Comparison of ENCODE assay signal across 9 cellular contexts in the genomic region with DNA sequence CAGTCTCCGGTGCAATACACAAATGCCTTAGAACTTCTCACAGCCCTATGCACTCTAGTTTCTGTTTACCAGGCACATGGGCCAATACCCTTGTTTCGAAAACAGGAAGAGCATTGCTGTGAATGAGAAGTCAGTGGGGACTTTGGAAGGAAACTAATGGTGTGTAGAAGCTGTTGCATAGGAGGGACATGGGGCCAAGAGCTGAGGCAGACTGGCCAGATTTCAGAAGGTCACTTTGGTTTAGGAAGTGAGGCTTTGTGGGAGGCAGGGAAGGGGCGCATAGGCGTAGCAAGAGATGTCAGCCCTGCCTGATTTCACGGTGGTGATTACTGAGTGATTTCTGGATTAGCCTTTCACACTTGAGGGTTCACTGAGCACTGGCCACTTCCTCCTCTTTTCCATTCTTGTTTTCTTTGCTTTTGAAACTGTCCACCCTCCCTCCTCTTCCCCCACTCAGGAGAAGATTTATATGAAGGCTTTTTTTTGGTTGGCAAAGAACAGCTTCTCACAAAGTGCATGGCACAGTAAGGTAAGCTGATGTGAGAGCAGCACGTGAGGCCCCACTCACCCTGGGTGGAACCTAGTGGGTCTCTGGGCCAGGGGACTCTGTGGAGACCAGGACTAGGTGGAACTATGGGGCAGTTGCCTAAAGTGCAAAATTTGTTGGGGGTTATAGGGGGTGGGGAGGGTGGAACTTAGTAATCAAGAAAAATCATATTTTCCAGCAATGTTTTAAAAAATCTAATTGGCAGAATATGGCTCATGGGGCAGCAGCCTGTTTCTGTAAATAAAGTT. TPM values are rescaled to one million over a fixed set of nuclear protein-coding genes. Genes with fewer than 3 reads are reported as not detected.
DNase-seq lines count a peak whose midpoint lies in the region; ATAC-seq and TF ChIP-seq lines count a peak whose summit lies in the region.
"Had no signal": no experiment of that assay in that cellular context is flagged by ENCODE, and none has a peak within 500 bp of the region (broad histone marks: within the 10 kb centered on the region; RNA-seq: fewer than 3 reads in every experiment).

No MANE protein-coding gene starts in this region.

- no peaks in the 10 kb centered on the region for H3K4me1 ChIP-seq in neural progenitor cell

- no peaks in the 10 kb centered on the region for H3F3A ChIP-seq in neural progenitor cell (ENCODE audit: low read depth)

- H3K36me3 Mint-ChIP-seq in neural progenitor cell = no peaks in the 10 kb centered on the region
- no peaks in the 10 kb centered on the region for H3K36me3 Mint-ChIP-seq in activated T-cell treated with anti-CD3 and anti-CD28 coated beads, Interleukin-2, amount 50 U/mL, for 24 hours (ENCODE audit: low read depth)

- no peak overlapping the region for H3K4me3 ChIP-seq in neural progenitor cell

- H3K9me3 ChIP-seq in neural progenitor cell (ENCODE audit: low read depth) = no peaks in the 10 kb centered on the region

- ATAC-seq in GM19351 (IDR thresholded peaks at IDR 0.05; ENCODE audit: unreplicated experiment) (peak; percentile 74), HG03066 (IDR thresholded peaks at IDR 0.05; ENCODE audit: low read depth, unreplicated experiment) (peak; percentile 81)

- peak; percentile 17 for DNase-seq in UCSD-AML1 (lab: John Stamatoyannopoulos, UW; ENCODE audit: unreplicated experiment)
- no peak for DNase-seq in neural progenitor cell (ENCODE audit: low spot score)
- DNase-seq in DMS79 treated with DMSO at 0.1 percent for 48 hours (lab: John Stamatoyannopoulos, UW) = no peak
- no peak for DNase-seq in OCI-M2 (lab: John Stamatoyannopoulos, UW; ENCODE audit: unreplicated experiment)
- no peak for DNase-seq in activated T-cell treated with anti-CD3 and anti-CD28 coated beads, Interleukin-2, amount 50 U/mL, for 24 hours
- DNase-seq in activated CD8-positive, alpha-beta memory T cell treated with anti-CD3 and anti-CD28 coated beads for 24 hours = no peak

- H4K20me1 ChIP-seq in neural progenitor cell (ENCODE audit: low read depth) = no peaks in the 10 kb centered on the region

- H3K36me3 ChIP-seq in neural progenitor cell = no peaks in the 10 kb centered on the region

- no peak overlapping the region for H3K4me3 Mint-ChIP-seq in neural progenitor cell
- H3K4me3 Mint-ChIP-seq in activated T-cell treated with anti-CD3 and anti-CD28 coated beads, Interleukin-2, amount 50 U/mL, for 24 hours = no peak overlapping the region

- no peak overlapping the region for H2AFZ ChIP-seq in neural progenitor cell (replicated peaks)

- no peaks in the 10 kb centered on the region for H3K9me3 Mint-ChIP-seq in neural progenitor cell
- no peaks in the 10 kb centered on the region for H3K9me3 Mint-ChIP-seq in activated T-cell treated with anti-CD3 and anti-CD28 coated beads, Interleukin-2, amount 50 U/mL, for 24 hours

- no peaks in the 10 kb centered on the region for H3K79me2 ChIP-seq in neural progenitor cell (ENCODE audit: low read depth)

- no peak overlapping the region for H3K27ac ChIP-seq in neural progenitor cell

- H3K27me3 Mint-ChIP-seq in neural progenitor cell (ENCODE audit: insufficient read depth, low read depth) = peaks cover 3% of the 10 kb centered on the region
- H3K27me3 Mint-ChIP-seq in activated T-cell treated with anti-CD3 and anti-CD28 coated beads, Interleukin-2, amount 50 U/mL, for 24 hours = peaks cover 17% of the 10 kb centered on the region

- H3K4me1 Mint-ChIP-seq in neural progenitor cell = peaks cover 7% of the 10 kb centered on the region
- H3K4me1 Mint-ChIP-seq in activated T-cell treated with anti-CD3 and anti-CD28 coated beads, Interleukin-2, amount 50 U/mL, for 24 hours (ENCODE audit: low read depth) = peaks cover 6% of the 10 kb centered on the region

- H3K9ac ChIP-seq in neural progenitor cell = no peak overlapping the region

- peaks cover 100% of the 10 kb centered on the region for H3K27me3 ChIP-seq in neural progenitor cell

- H3K27ac Mint-ChIP-seq in neural progenitor cell = peak overlapping the region; percentile 58
- no peak overlapping the region for H3K27ac Mint-ChIP-seq in activated T-cell treated with anti-CD3 and anti-CD28 coated beads, Interleukin-2, amount 50 U/mL, for 24 hours

- no peak overlapping the region for H3K4me2 ChIP-seq in neural progenitor cell

- no peak for TF ChIP-seq CTCF in neural progenitor cell (IDR thresholded peaks at IDR 0.05)

RNA-seq across cellular contexts. Expression of gene TMEM252, which starts 6.1 kb away (rescaled TPM):
- not detected in 2 replicates for total RNA-seq in neural progenitor cell (ENCODE audit: low replicate concordance)
- total RNA-seq: M059J had no signal
